Comparison of ENCODE assay signal across 21 cellular contexts in the genomic region with DNA sequence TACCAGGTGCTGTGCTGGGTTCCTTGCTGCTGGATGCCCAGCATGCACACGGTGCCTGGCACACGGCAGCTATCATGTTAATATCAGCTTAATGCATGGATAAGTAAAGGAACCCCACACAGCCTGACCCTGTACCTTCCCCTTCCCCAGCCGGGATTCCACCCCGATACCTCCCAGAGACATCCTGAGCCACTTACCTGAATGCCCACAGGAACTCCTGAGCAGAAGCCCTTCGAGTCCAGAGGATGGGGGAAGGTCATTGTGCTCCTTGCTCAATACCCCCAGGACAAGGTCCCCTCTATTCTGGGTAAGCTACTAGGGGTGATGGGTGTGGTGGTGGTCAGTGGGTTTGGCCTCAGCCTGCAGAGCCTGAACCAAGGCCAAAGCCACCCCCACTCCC. TPM values are rescaled to one million over a fixed set of nuclear protein-coding genes. Genes with fewer than 3 reads are reported as not detected.
DNase-seq lines count a peak whose midpoint lies in the region; ATAC-seq, FAIRE-seq and TF ChIP-seq lines count a peak whose summit lies in the region.
"Had no signal": no experiment of that assay in that cellular context is flagged by ENCODE, and none has a peak within 500 bp of the region (broad histone marks: within the 10 kb centered on the region; RNA-seq: fewer than 3 reads in every experiment).

No MANE protein-coding gene starts in this region.

- no peak overlapping the region for H3K27ac ChIP-seq in astrocyte (ENCODE audit: low read depth, low read length)
- H3K27ac ChIP-seq: HL-60 had no signal

- no peaks in the 10 kb centered on the region for H3K79me2 ChIP-seq in astrocyte (ENCODE audit: insufficient read depth, low read length)

- no peak overlapping the region for H3K4me2 ChIP-seq in astrocyte (ENCODE audit: low read length)

- peak overlapping the region; percentile 6 for H3K4me3 Mint-ChIP-seq in activated naive CD8-positive, alpha-beta T cell
- no peak overlapping the region for H3K4me3 Mint-ChIP-seq in activated naive CD8-positive, alpha-beta T cell treated with anti-CD3 and anti-CD28 coated beads for 36 hours
- H3K4me3 Mint-ChIP-seq in astrocyte (ENCODE audit: unreplicated experiment) (peak overlapping the region; percentile 9), nephron progenitor cell (peak overlapping the region; percentile 35)
- H3K4me3 Mint-ChIP-seq in stimulated activated naive B cell treated with anti-CD40 and anti-IgM and Interleukin-4, amounts not matched to agents 10 μg/mL and 1 μg/mL and 100 μg/mL, for 72 hours, result peak overlapping the region; percentile 60 to 81

- peaks cover 14% of the 10 kb centered on the region for H3K4me1 Mint-ChIP-seq in activated naive CD8-positive, alpha-beta T cell (ENCODE audit: low read depth)
- peaks cover 13% of the 10 kb centered on the region for H3K4me1 Mint-ChIP-seq in activated naive CD8-positive, alpha-beta T cell treated with anti-CD3 and anti-CD28 coated beads for 36 hours
- peaks cover 11% of the 10 kb centered on the region for H3K4me1 Mint-ChIP-seq in astrocyte (ENCODE audit: low read depth, unreplicated experiment)
- peaks cover 35% of the 10 kb centered on the region for H3K4me1 Mint-ChIP-seq in nephron progenitor cell
- peaks cover 21 to 36% of the 10 kb centered on the region in 2 donors for H3K4me1 Mint-ChIP-seq in stimulated activated naive B cell treated with anti-CD40 and anti-IgM and Interleukin-4, amounts not matched to agents 10 μg/mL and 1 μg/mL and 100 μg/mL, for 72 hours

- H4K20me1 ChIP-seq in astrocyte (ENCODE audit: insufficient read depth, low read length), result no peaks in the 10 kb centered on the region

- H2AFZ ChIP-seq in astrocyte (ENCODE audit: low read depth, low read length), result no peak overlapping the region

- no peak for DNase-seq in activated naive CD8-positive, alpha-beta T cell treated with anti-CD3 and anti-CD28 coated beads for 36 hours
- DNase-seq in astrocyte (ENCODE audit: low read depth) (no peak), nephron progenitor cell (no peak), middle frontal gyrus (ENCODE audit: extremely low spot score, low spot score) (no peak), NCI-H128 (lab: John Stamatoyannopoulos, UW; ENCODE audit: unreplicated experiment) (no peak)
- DNase-seq in stimulated activated naive B cell treated with anti-CD40 and anti-IgM and Interleukin-4, amounts not matched to agents 10 μg/mL and 1 μg/mL and 100 μg/mL, for 72 hours, result no peak
- DNase-seq in activated CD8-positive, alpha-beta memory T cell treated with anti-CD3 and anti-CD28 coated beads, Interleukin-2, amount 50 U/mL, for 4 hours, result no peak
- DNase-seq: Calu3, HCEC 1CT, KG1, NCI-H1092, NCI-H1694 treated with DMSO at 0.1 percent for 48 hours, NCI-H446, NCI-H748 treated with DMSO at 0.1 percent for 48 hours had no signal

- no peak overlapping the region for H3K27ac Mint-ChIP-seq in activated naive CD8-positive, alpha-beta T cell
- no peak overlapping the region for H3K27ac Mint-ChIP-seq in activated naive CD8-positive, alpha-beta T cell treated with anti-CD3 and anti-CD28 coated beads for 36 hours
- H3K27ac Mint-ChIP-seq in astrocyte (ENCODE audit: unreplicated experiment) (no peak overlapping the region), nephron progenitor cell (no peak overlapping the region)
- no peak overlapping the region for H3K27ac Mint-ChIP-seq in stimulated activated naive B cell treated with anti-CD40 and anti-IgM and Interleukin-4, amounts not matched to agents 10 μg/mL and 1 μg/mL and 100 μg/mL, for 72 hours
- H3K27ac Mint-ChIP-seq: CD14-positive monocyte had no signal

- no peaks in the 10 kb centered on the region for H3K36me3 ChIP-seq in astrocyte (ENCODE audit: insufficient read depth, low read length)

- no peaks in the 10 kb centered on the region for H3K9me3 ChIP-seq in astrocyte (ENCODE audit: insufficient read depth, low read depth, low read length)

- no peak overlapping the region for H3K4me3 ChIP-seq in astrocyte (ENCODE audit: insufficient read depth, low read depth, low read length)
- H3K4me3 ChIP-seq: GM12878 had no signal

- no peaks in the 10 kb centered on the region for H3K36me3 Mint-ChIP-seq in activated naive CD8-positive, alpha-beta T cell
- H3K36me3 Mint-ChIP-seq in activated naive CD8-positive, alpha-beta T cell treated with anti-CD3 and anti-CD28 coated beads for 36 hours, result no peaks in the 10 kb centered on the region
- H3K36me3 Mint-ChIP-seq in astrocyte (ENCODE audit: low read depth, unreplicated experiment) (no peaks in the 10 kb centered on the region), nephron progenitor cell (ENCODE audit: low read depth) (no peaks in the 10 kb centered on the region)
- no peaks in the 10 kb centered on the region for H3K36me3 Mint-ChIP-seq in stimulated activated naive B cell treated with anti-CD40 and anti-IgM and Interleukin-4, amounts not matched to agents 10 μg/mL and 1 μg/mL and 100 μg/mL, for 72 hours

- peaks cover 27% of the 10 kb centered on the region for H3K4me1 ChIP-seq in astrocyte (ENCODE audit: insufficient read depth, low read length)

- H3K27me3 Mint-ChIP-seq in activated naive CD8-positive, alpha-beta T cell, result peaks cover 14% of the 10 kb centered on the region
- H3K27me3 Mint-ChIP-seq in activated naive CD8-positive, alpha-beta T cell treated with anti-CD3 and anti-CD28 coated beads for 36 hours, result peaks cover 24% of the 10 kb centered on the region
- H3K27me3 Mint-ChIP-seq in astrocyte (ENCODE audit: low read depth, unreplicated experiment) (peaks cover 39% of the 10 kb centered on the region), nephron progenitor cell (ENCODE audit: low read depth, poor library complexity) (peaks cover 53% of the 10 kb centered on the region)
- H3K27me3 Mint-ChIP-seq in stimulated activated naive B cell treated with anti-CD40 and anti-IgM and Interleukin-4, amounts not matched to agents 10 μg/mL and 1 μg/mL and 100 μg/mL, for 72 hours, result peaks cover 47 to 68% of the 10 kb centered on the region in 2 donors

- no peak overlapping the region for H3K9ac ChIP-seq in astrocyte (ENCODE audit: low read length)

- no peaks in the 10 kb centered on the region for H3K27me3 ChIP-seq in astrocyte (ENCODE audit: insufficient read depth, low read length)

- no peak for FAIRE-seq in astrocyte (lab: Jason Lieb, UNC)
- FAIRE-seq: A204.1, GM12878, GM18507 had no signal

- ATAC-seq in stimulated activated naive B cell treated with anti-CD40 and anti-IgM and Interleukin-4, amounts not matched to agents 10 μg/mL and 1 μg/mL and 100 μg/mL, for 72 hours (replicated peaks), result no peak
- ATAC-seq: GM12878, Right ventricle myocardium inferior had no signal

- no peaks in the 10 kb centered on the region for H3K9me3 Mint-ChIP-seq in activated naive CD8-positive, alpha-beta T cell (ENCODE audit: low read depth)
- H3K9me3 Mint-ChIP-seq in activated naive CD8-positive, alpha-beta T cell treated with anti-CD3 and anti-CD28 coated beads for 36 hours, result no peaks in the 10 kb centered on the region
- no peaks in the 10 kb centered on the region for H3K9me3 Mint-ChIP-seq in astrocyte (ENCODE audit: unreplicated experiment)
- no peaks in the 10 kb centered on the region for H3K9me3 Mint-ChIP-seq in nephron progenitor cell
- H3K9me3 Mint-ChIP-seq in stimulated activated naive B cell treated with anti-CD40 and anti-IgM and Interleukin-4, amounts not matched to agents 10 μg/mL and 1 μg/mL and 100 μg/mL, for 72 hours, result no peaks in the 10 kb centered on the region

- TF ChIP-seq CTCF in astrocyte (IDR thresholded peaks at IDR 0.05; ENCODE audit: insufficient read depth, low read depth, low read length) (no peak), nephron progenitor cell (IDR thresholded peaks at IDR 0.05) (no peak)

RNA-seq across cellular contexts. Expression of a gene that starts 1.4 kb away (rescaled TPM):
- total RNA-seq in activated naive CD8-positive, alpha-beta T cell treated with anti-CD3 and anti-CD28 coated beads for 36 hours, result under 1 TPM; 0.34 to 0.45 TPM
- total RNA-seq in astrocyte, result 0.11 and 0.38 TPM in 2 replicates
- total RNA-seq: GM12878 had no signal

RNA-seq across cellular contexts. Expression of a gene that starts 28.5 kb away (rescaled TPM):
- not detected for total RNA-seq in activated naive CD8-positive, alpha-beta T cell treated with anti-CD3 and anti-CD28 coated beads for 36 hours
- total RNA-seq in astrocyte, result 0.36 and 0.64 TPM in 2 replicates
- total RNA-seq: Calu3, GM12878 had no signal

RNA-seq across cellular contexts. Expression of a gene that starts 50.3 kb away (rescaled TPM):
- total RNA-seq in activated naive CD8-positive, alpha-beta T cell treated with anti-CD3 and anti-CD28 coated beads for 36 hours, result not detected
- total RNA-seq in astrocyte, result 0.16 TPM in 1 of 2 replicates, not detected in the other
- total RNA-seq: Calu3, GM12878 had no signal

RNA-seq across cellular contexts. Expression of a gene that starts 54.3 kb away (rescaled TPM):
- total RNA-seq in activated naive CD8-positive, alpha-beta T cell treated with anti-CD3 and anti-CD28 coated beads for 36 hours, result not detected
- total RNA-seq in astrocyte, result 0.45 and 0.55 TPM in 2 replicates
- total RNA-seq: Calu3, GM12878 had no signal
